13 cellular contexts compared by ENCODE assay signal in the genomic region with DNA sequence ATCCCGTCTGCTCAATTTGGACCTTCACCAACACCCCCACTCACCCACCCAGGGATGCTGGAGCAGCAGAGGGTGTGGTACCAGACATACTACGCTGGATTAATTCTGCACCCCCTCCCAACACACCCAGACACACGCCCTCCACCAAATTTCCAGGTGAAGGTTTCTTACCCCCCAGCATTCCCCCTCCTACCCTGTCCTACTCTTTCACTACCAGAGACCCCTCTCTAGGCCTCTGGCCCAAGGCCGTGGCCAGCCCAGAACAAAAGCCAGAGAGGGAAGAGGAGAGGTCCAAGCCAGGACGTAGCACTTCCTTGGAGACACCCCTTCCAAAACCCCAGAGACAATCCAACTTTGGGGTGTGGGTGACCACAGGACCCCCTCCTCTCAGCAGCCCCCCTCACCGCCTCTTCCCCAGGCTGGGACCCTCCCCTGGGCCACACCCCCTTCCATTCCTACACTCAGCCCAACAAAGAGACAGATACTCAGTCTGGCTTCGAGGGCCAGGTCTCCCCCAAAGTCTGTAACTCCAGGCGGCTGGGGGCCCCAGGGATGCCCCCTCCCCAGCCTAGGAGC. TPM values are rescaled to one million over a fixed set of nuclear protein-coding genes. Genes with fewer than 3 reads are reported as not detected.
DNase-seq lines count a peak whose midpoint lies in the region; ATAC-seq, FAIRE-seq and TF ChIP-seq lines count a peak whose summit lies in the region.
"Had no signal": no experiment of that assay in that cellular context is flagged by ENCODE, and none has a peak within 500 bp of the region (broad histone marks: within the 10 kb centered on the region; RNA-seq: fewer than 3 reads in every experiment).

No MANE protein-coding gene starts in this region.

- TF ChIP-seq EP300 in A549 (IDR thresholded peaks at IDR 0.05) = no peak

- peak overlapping the region; percentile 62 for H3K4me3 Mint-ChIP-seq in activated T-helper 1 cell treated with anti-CD3 and anti-CD28 coated beads, Interleukin-12 subunit alpha, Interleukin-12 subunit beta, Interleukin-2, Interleukin-4 antibody, amounts not matched to agents 30 ng/mL and 10 ng/mL and 1 ng/mL, durations not matched to agents 14 hours and 24 hours and 36 hours

- H3K9ac ChIP-seq in iPS-18a (ENCODE audit: low read length) = peak overlapping the region; percentile 98

- H3K4me1 Mint-ChIP-seq in activated T-helper 1 cell treated with anti-CD3 and anti-CD28 coated beads, Interleukin-12 subunit alpha, Interleukin-12 subunit beta, Interleukin-2, Interleukin-4 antibody, amounts not matched to agents 30 ng/mL and 10 ng/mL and 1 ng/mL, durations not matched to agents 14 hours and 24 hours and 36 hours (ENCODE audit: low read depth) = peaks cover 7% of the 10 kb centered on the region

- no peaks in the 10 kb centered on the region for H3K9me3 Mint-ChIP-seq in activated T-helper 1 cell treated with anti-CD3 and anti-CD28 coated beads, Interleukin-12 subunit alpha, Interleukin-12 subunit beta, Interleukin-2, Interleukin-4 antibody, amounts not matched to agents 30 ng/mL and 10 ng/mL and 1 ng/mL, durations not matched to agents 14 hours and 24 hours and 36 hours

- WGBS in A549 (ENCODE audit: missing lambda C conversion rate) = 73% methylated on average over 7 of the region's 8 CpGs

- no peak for TF ChIP-seq RAD21 in A549 (conservative IDR thresholded peaks at IDR 0.05 in 1 of 2, IDR thresholded peaks at IDR 0.05 in 1 of 2)

- POLR2A ChIA-PET in A549 (lab: Yijun Ruan, JAX) = no interaction called here

- intact Hi-C loops in activated T-helper 1 cell treated with anti-CD3 and anti-CD28 coated beads, Interleukin-12 subunit alpha, Interleukin-12 subunit beta, Interleukin-2, Interleukin-4 antibody, amounts not matched to agents 30 ng/mL and 10 ng/mL and 1 ng/mL, durations not matched to agents 14 hours and 24 hours and 36 hours (cut with micrococcal nuclease) = no loop called here

- no peak for TF ChIP-seq POLR2A in A549 (IDR thresholded peaks at IDR 0.05; ENCODE audit: low read length)
- no peak for TF ChIP-seq POLR2A in Peyer's patch (IDR thresholded peaks at IDR 0.05)

- CTCF ChIA-PET in A549 (lab: Yijun Ruan, JAX) = no interaction called here

- H3K4me2 ChIP-seq in A549 = peak overlapping the region; percentile 100

- H3K4me3 ChIP-seq in A549 (peak overlapping the region; percentile 83; the same call in 2 of the 3 replicates), H7 (ENCODE audit: insufficient read depth, low read depth, low read length) (peak overlapping the region; percentile 96), iPS-18a (ENCODE audit: low read length) (peak overlapping the region; percentile 95), Peyer's patch (no peak overlapping the region)
- H3K4me3 ChIP-seq: lung had no signal

- TF ChIP-seq CTCF in A549 (IDR thresholded peaks at IDR 0.05) (no peak), Peyer's patch (IDR thresholded peaks at IDR 0.05) (no peak)

- H3K36me3 Mint-ChIP-seq in activated T-helper 1 cell treated with anti-CD3 and anti-CD28 coated beads, Interleukin-12 subunit alpha, Interleukin-12 subunit beta, Interleukin-2, Interleukin-4 antibody, amounts not matched to agents 30 ng/mL and 10 ng/mL and 1 ng/mL, durations not matched to agents 14 hours and 24 hours and 36 hours (ENCODE audit: low read depth) = no peaks in the 10 kb centered on the region

- no peak overlapping the region for H3K27ac Mint-ChIP-seq in activated T-helper 1 cell treated with anti-CD3 and anti-CD28 coated beads, Interleukin-12 subunit alpha, Interleukin-12 subunit beta, Interleukin-2, Interleukin-4 antibody, amounts not matched to agents 30 ng/mL and 10 ng/mL and 1 ng/mL, durations not matched to agents 14 hours and 24 hours and 36 hours

- H3K36me3 ChIP-seq in H7 (replicated peaks; ENCODE audit: control insufficient read depth, insufficient read depth, low read length) (peaks cover 8% of the 10 kb centered on the region), iPS-18a (ENCODE audit: control insufficient read depth, low read depth, low read length) (peaks cover 20% of the 10 kb centered on the region), Peyer's patch (no peaks in the 10 kb centered on the region)

- H3K27me3 ChIP-seq in H7 (ENCODE audit: control insufficient read depth, insufficient read depth, low read length) (no peaks in the 10 kb centered on the region), iPS-18a (ENCODE audit: control insufficient read depth, insufficient read depth, low read length) (no peaks in the 10 kb centered on the region), Peyer's patch (no peaks in the 10 kb centered on the region)

- no peak for DNase-seq in A549 (ENCODE audit: low read depth in 1 of 2, low spot score in 1 of 2)
- DNase-seq in H7 = peak; percentile 69
- DNase-seq in activated T-helper 1 cell treated with anti-CD3 and anti-CD28 coated beads, Interleukin-12 subunit alpha, Interleukin-12 subunit beta, Interleukin-2, Interleukin-4 antibody, amounts not matched to agents 30 ng/mL and 10 ng/mL and 1 ng/mL, durations not matched to agents 14 hours and 24 hours and 36 hours (ENCODE audit: low spot score) = no peak
- no peak for DNase-seq in mucosa of gallbladder (ENCODE audit: low spot score)
- DNase-seq in stimulated activated CD8-positive, alpha-beta memory T cell treated with anti-CD3 and anti-CD28 coated beads, Interleukin-4, amount 100 ng/mL, for 48 hours = no peak
- DNase-seq in Peyer's patch = no peak
- DNase-seq: activated CD4-positive, alpha-beta T cell treated with anti-CD3 and anti-CD28 coated beads, Interleukin-2, amount 50 U/mL, for 48 hours; NK-92 treated with Interleukin-12 subunit alpha and Interleukin-12 subunit beta, amount 100 ng/mL, for 24 hours; stimulated activated CD4-positive, alpha-beta T cell treated with anti-CD3 and anti-CD28 coated beads, Interleukin-4, amount 100 ng/mL, for 1 hour had no signal

- H3K4me1 ChIP-seq in A549 (peaks cover 14% of the 10 kb centered on the region; the same call in 2 of the 3 replicates), iPS-18a (ENCODE audit: control insufficient read depth, low read depth, low read length) (peaks cover 61% of the 10 kb centered on the region), Peyer's patch (peaks cover 0 to 17% (median 6%) of the 10 kb centered on the region in 4 donors)

- ATAC-seq in A549 (no peak), HG02852 (IDR thresholded peaks at IDR 0.05; ENCODE audit: unreplicated experiment) (no peak)

- H3K27me3 Mint-ChIP-seq in activated T-helper 1 cell treated with anti-CD3 and anti-CD28 coated beads, Interleukin-12 subunit alpha, Interleukin-12 subunit beta, Interleukin-2, Interleukin-4 antibody, amounts not matched to agents 30 ng/mL and 10 ng/mL and 1 ng/mL, durations not matched to agents 14 hours and 24 hours and 36 hours (ENCODE audit: insufficient read depth) = peaks cover 60% of the 10 kb centered on the region

- H3K9me3 ChIP-seq in A549 = no peaks in the 10 kb centered on the region
- no peaks in the 10 kb centered on the region for H3K9me3 ChIP-seq in iPS-18a (ENCODE audit: control insufficient read depth, low read depth, low read length)
- no peaks in the 10 kb centered on the region for H3K9me3 ChIP-seq in Peyer's patch

- no peak for FAIRE-seq in A549 (lab: Jason Lieb, UNC)
- FAIRE-seq: D721Med had no signal

- H3K27ac ChIP-seq in A549 (peak overlapping the region in 1 of 2 experiments; percentile 93; a peak in 3 of 6 replicates), iPS-18a (ENCODE audit: low read length) (peak overlapping the region; percentile 68), Peyer's patch (no peak overlapping the region)

RNA-seq across cellular contexts. Expression of gene MEX3A, which starts 1.6 kb away (rescaled TPM):
- polyA plus RNA-seq in A549 (2011; rRNA removed) = 1.8 and 2.4 TPM in 2 replicates
- polyA plus RNA-seq in A549 (2012; cell fraction: cytosol; rRNA removed) = 3.2 and 3.9 TPM in 2 replicates
- 2.2 and 3.9 TPM in 2 replicates for polyA plus RNA-seq in A549 (2012; cell fraction: nucleus; rRNA removed)
- polyA plus RNA-seq in A549 (2017; fragmentation: RNase III; extraction: RNeasy Plus Mini Kit Qiagen cat#74134 plus additional on column Dnase treatment) = 3.3 to 4.9 TPM (median 4.4 TPM) in 3 replicates
- polyA minus RNA-seq in A549 (2011; rRNA and poly(A)+ RNA removed) = 2.4 and 2.8 TPM in 2 replicates
- 52.7 and 65.2 TPM in 2 replicates for total RNA-seq in H7 (2014; rRNA removed; shearing (Covaris generic))
- total RNA-seq in activated T-helper 1 cell treated with anti-CD3 and anti-CD28 coated beads, Interleukin-12 subunit alpha, Interleukin-12 subunit beta, Interleukin-2, Interleukin-4 antibody, amounts not matched to agents 30 ng/mL and 10 ng/mL and 1 ng/mL, durations not matched to agents 14 hours and 24 hours and 36 hours = 0.27 and 0.41 TPM in 2 replicates
- 1.4 TPM for total RNA-seq in mucosa of gallbladder
- total RNA-seq in Peyer's patch = 1 to 10 TPM in 1 of 4 donors, under 1 TPM in 1, not detected in 2; 0.80 to 2.1 TPM

RNA-seq across cellular contexts. Expression of gene RAB25, which starts 19.7 kb away (rescaled TPM):
- 0.11 TPM in 1 of 2 replicates, not detected in the other for polyA plus RNA-seq in A549 (2011; rRNA removed)
- polyA plus RNA-seq in A549 (2012; cell fraction: cytosol; rRNA removed) = 0.10 and 0.34 TPM in 2 replicates
- 0.40 and 0.49 TPM in 2 replicates for polyA plus RNA-seq in A549 (2012; cell fraction: nucleus; rRNA removed)
- polyA plus RNA-seq in A549 (2017; fragmentation: RNase III; extraction: RNeasy Plus Mini Kit Qiagen cat#74134 plus additional on column Dnase treatment) = not detected in 3 replicates
- not detected in 2 replicates for polyA minus RNA-seq in A549 (2011; rRNA and poly(A)+ RNA removed)
- 18.3 and 27.6 TPM in 2 replicates for total RNA-seq in H7 (2014; rRNA removed; shearing (Covaris generic))
- total RNA-seq in activated T-helper 1 cell treated with anti-CD3 and anti-CD28 coated beads, Interleukin-12 subunit alpha, Interleukin-12 subunit beta, Interleukin-2, Interleukin-4 antibody, amounts not matched to agents 30 ng/mL and 10 ng/mL and 1 ng/mL, durations not matched to agents 14 hours and 24 hours and 36 hours = 0.18 TPM in 1 of 2 replicates, not detected in the other
- 103 TPM for total RNA-seq in mucosa of gallbladder
- 100 to 1,000 TPM in 3 of 4 donors, 10 to 100 TPM in 1; 96.6 to 188 (median 146) TPM for total RNA-seq in Peyer's patch

RNA-seq across cellular contexts. Expression of gene LAMTOR2, which starts 26.1 kb away (rescaled TPM):
- 63.0 and 71.4 TPM in 2 replicates for polyA plus RNA-seq in A549 (2011; rRNA removed)
- 203 and 211 TPM in 2 replicates for polyA plus RNA-seq in A549 (2012; cell fraction: cytosol; rRNA removed)
- polyA plus RNA-seq in A549 (2012; cell fraction: nucleus; rRNA removed) = 78.2 and 83.5 TPM in 2 replicates
- 151 to 171 TPM (median 166 TPM) in 3 replicates for polyA plus RNA-seq in A549 (2017; fragmentation: RNase III; extraction: RNeasy Plus Mini Kit Qiagen cat#74134 plus additional on column Dnase treatment)
- 47.1 and 58.2 TPM in 2 replicates for polyA minus RNA-seq in A549 (2011; rRNA and poly(A)+ RNA removed)
- 58.0 and 74.1 TPM in 2 replicates for total RNA-seq in H7 (2014; rRNA removed; shearing (Covaris generic))
- total RNA-seq in activated T-helper 1 cell treated with anti-CD3 and anti-CD28 coated beads, Interleukin-12 subunit alpha, Interleukin-12 subunit beta, Interleukin-2, Interleukin-4 antibody, amounts not matched to agents 30 ng/mL and 10 ng/mL and 1 ng/mL, durations not matched to agents 14 hours and 24 hours and 36 hours = 66.8 and 67.1 TPM in 2 replicates
- total RNA-seq in mucosa of gallbladder = 77.0 TPM
- 10 to 100 TPM; 40.4 to 75.5 (median 54.1) TPM for total RNA-seq in Peyer's patch

RNA-seq across cellular contexts. Expression of gene UBQLN4, which starts 27.1 kb away (rescaled TPM):
- 42.0 and 47.6 TPM in 2 replicates for polyA plus RNA-seq in A549 (2011; rRNA removed)
- 35.5 and 45.0 TPM in 2 replicates for polyA plus RNA-seq in A549 (2012; cell fraction: cytosol; rRNA removed)
- 58.9 and 60.0 TPM in 2 replicates for polyA plus RNA-seq in A549 (2012; cell fraction: nucleus; rRNA removed)
- polyA plus RNA-seq in A549 (2017; fragmentation: RNase III; extraction: RNeasy Plus Mini Kit Qiagen cat#74134 plus additional on column Dnase treatment) = 36.5 to 39.1 TPM (median 38.2 TPM) in 3 replicates
- 57.8 TPM in 2 replicates for polyA minus RNA-seq in A549 (2011; rRNA and poly(A)+ RNA removed)
- 64.6 and 66.3 TPM in 2 replicates for total RNA-seq in H7 (2014; rRNA removed; shearing (Covaris generic))
- 59.5 and 64.5 TPM in 2 replicates for total RNA-seq in activated T-helper 1 cell treated with anti-CD3 and anti-CD28 coated beads, Interleukin-12 subunit alpha, Interleukin-12 subunit beta, Interleukin-2, Interleukin-4 antibody, amounts not matched to agents 30 ng/mL and 10 ng/mL and 1 ng/mL, durations not matched to agents 14 hours and 24 hours and 36 hours
- total RNA-seq in mucosa of gallbladder = 34.1 TPM
- total RNA-seq in Peyer's patch = 10 to 100 TPM; 16.3 to 22.5 (median 21.4) TPM

RNA-seq across cellular contexts. Expression of gene LMNA, which starts 33.8 kb away (rescaled TPM):
- polyA plus RNA-seq in A549 (2011; rRNA removed) (155 and 214 TPM in 2 replicates), A549 (2017; fragmentation: RNase III; extraction: RNeasy Plus Mini Kit Qiagen cat#74134 plus additional on column Dnase treatment) (286 to 310 TPM (median 288 TPM) in 3 replicates)
- polyA plus RNA-seq in A549 (2012; cell fraction: cytosol; rRNA removed) = 353 and 498 TPM in 2 replicates
- polyA plus RNA-seq in A549 (2012; cell fraction: nucleus; rRNA removed) = 1,197 and 1,289 TPM in 2 replicates
- polyA minus RNA-seq in A549 (2011; rRNA and poly(A)+ RNA removed) = 151 and 242 TPM in 2 replicates
- 101 and 119 TPM in 2 replicates for total RNA-seq in H7 (2014; rRNA removed; shearing (Covaris generic))
- 80.1 and 84.1 TPM in 2 replicates for total RNA-seq in activated T-helper 1 cell treated with anti-CD3 and anti-CD28 coated beads, Interleukin-12 subunit alpha, Interleukin-12 subunit beta, Interleukin-2, Interleukin-4 antibody, amounts not matched to agents 30 ng/mL and 10 ng/mL and 1 ng/mL, durations not matched to agents 14 hours and 24 hours and 36 hours
- total RNA-seq in mucosa of gallbladder (293 TPM), Peyer's patch (100 to 1,000 TPM; 201 to 295 (median 211) TPM)

Comparison
In these comparisons a context has a peak if more than half of its experiments do, and no peak if none do; other contexts are left out.
1. H3K4me3 ChIP-seq: peak in A549 (single experiment), H7 (single experiment) and iPS-18a (single experiment); none in Peyer's patch (0 of 4).
2. RNA of gene MEX3A, which starts 1.6 kb away (total RNA-seq): 52.7 to 65.2 TPM in H7; 1.4 TPM in mucosa of gallbladder (single experiment), 0.80 to 2.1 TPM in Peyer's patch and 0.27 to 0.41 TPM in activated T-helper 1 cell treated with anti-CD3 and anti-CD28 coated beads, Interleukin-12 subunit alpha, Interleukin-12 subunit beta, Interleukin-2, Interleukin-4 antibody, amounts not matched to agents 30 ng/mL and 10 ng/mL and 1 ng/mL, durations not matched to agents 14 hours and 24 hours and 36 hours; every median in the first group is over 10 times any median in the second.
3. RNA of gene RAB25, which starts 19.7 kb away (total RNA-seq): 96.6 to 188 TPM in Peyer's patch, 103 TPM in mucosa of gallbladder (single experiment) and 18.3 to 27.6 TPM in H7; 0.18 TPM in activated T-helper 1 cell treated with anti-CD3 and anti-CD28 coated beads, Interleukin-12 subunit alpha, Interleukin-12 subunit beta, Interleukin-2, Interleukin-4 antibody, amounts not matched to agents 30 ng/mL and 10 ng/mL and 1 ng/mL, durations not matched to agents 14 hours and 24 hours and 36 hours; every median in the first group is over 10 times any median in the second.